Comparison of ENCODE assay signal across 8 cellular contexts in the genomic region with DNA sequence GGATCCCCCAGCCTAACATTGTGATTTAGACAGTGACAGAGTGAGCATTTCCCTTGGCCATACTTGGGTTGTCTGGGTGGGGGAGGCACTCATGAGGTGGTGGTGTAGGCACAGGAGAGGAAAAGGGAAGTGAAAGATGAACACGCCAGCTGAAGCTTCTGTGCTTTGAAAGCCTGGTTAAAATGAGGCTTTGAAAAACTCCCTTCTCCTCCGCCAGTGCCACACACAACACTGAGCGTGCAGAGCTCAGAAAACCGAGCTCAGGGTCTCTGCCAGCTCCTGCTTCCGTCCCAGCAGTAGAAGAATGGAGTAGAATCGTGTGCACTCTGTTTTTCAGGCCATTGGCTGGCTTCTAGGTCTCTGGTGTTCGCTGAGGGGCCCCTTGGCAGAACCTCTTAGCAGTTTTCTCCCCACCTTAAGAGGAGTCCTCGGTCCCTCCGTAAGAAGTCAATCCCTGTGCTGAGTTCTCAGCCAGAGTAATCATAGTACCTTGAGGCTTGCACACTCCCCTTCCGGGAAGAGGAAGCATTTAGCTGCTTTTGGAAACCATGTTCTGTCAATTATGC. TPM values are rescaled to one million over a fixed set of nuclear protein-coding genes. Genes with fewer than 3 reads are reported as not detected.
DNase-seq lines count a peak whose midpoint lies in the region; FAIRE-seq and TF ChIP-seq lines count a peak whose summit lies in the region.

No MANE protein-coding gene starts in this region.

- peak; percentile 95 for FAIRE-seq in GM18507 (lab: Jason Lieb, UNC)

- H2BK120ac ChIP-seq in H9 (ENCODE audit: low read depth, low read length, poor library complexity, severe bottlenecking), result no peak overlapping the region

- no peak overlapping the region for H4K91ac ChIP-seq in H9 (ENCODE audit: insufficient read length, low read depth, low read length)

- intact Hi-C loops in ovary (cut with DNase I), result no loop called here

- H3K27ac ChIP-seq in H9 (ENCODE audit: insufficient read length, low read depth, low read length), result no peak overlapping the region
- H3K27ac ChIP-seq in ovary, result no peak overlapping the region

- H3K27me3 Mint-ChIP-seq in H9 (ENCODE audit: low read depth) (no peaks in the 10 kb centered on the region), nephron (ENCODE audit: low read depth) (no peaks in the 10 kb centered on the region)

- no peak overlapping the region for H3K23ac ChIP-seq in H9 (ENCODE audit: insufficient read length, low read depth, low read length)

- no peak overlapping the region for H2AFZ ChIP-seq in H9 (ENCODE audit: low read length)

- no peak overlapping the region for H3K14ac ChIP-seq in H9 (ENCODE audit: insufficient read depth, low read length)

- no peaks in the 10 kb centered on the region for H4K20me1 ChIP-seq in H9 (ENCODE audit: control insufficient read depth, insufficient read depth, insufficient read length)

- H3K4me3 ChIP-seq in ovary, result no peak overlapping the region

- H4K8ac ChIP-seq in H9 (replicated peaks; ENCODE audit: insufficient read length, low read depth, low read length), result no peak overlapping the region

- no peak overlapping the region for H3T11ph ChIP-seq in H9 (ENCODE audit: low read length)

- no peaks in the 10 kb centered on the region for H3K9me3 Mint-ChIP-seq in H9
- H3K9me3 Mint-ChIP-seq in nephron, result no peaks in the 10 kb centered on the region

- no peak overlapping the region for H2BK5ac ChIP-seq in H9 (ENCODE audit: insufficient read length, low read length)

- H3K4me1 Mint-ChIP-seq in H9, result no peaks in the 10 kb centered on the region
- peaks cover 35% of the 10 kb centered on the region for H3K4me1 Mint-ChIP-seq in nephron

- no peak overlapping the region for H2BK15ac ChIP-seq in H9 (ENCODE audit: low read depth, low read length)

- no peaks in the 10 kb centered on the region for H3K36me3 ChIP-seq in ovary

- H4K5ac ChIP-seq in H9 (ENCODE audit: insufficient read length, low read depth, low read length), result no peak overlapping the region

- no peak overlapping the region for H3K18ac ChIP-seq in H9 (ENCODE audit: insufficient read length, low read depth, low read length)

- H3K79me2 ChIP-seq in H9 (ENCODE audit: insufficient read depth, low read length), result no peaks in the 10 kb centered on the region

- no peak overlapping the region for H3K9ac ChIP-seq in H9 (ENCODE audit: extremely low read depth, insufficient read length, low read length)

- TF ChIP-seq CTCF in H9 (conservative IDR thresholded peaks at IDR 0.05) (no peak), nephron (IDR thresholded peaks at IDR 0.05; ENCODE audit: unreplicated experiment in 3 of 3) (no peak), ovary (IDR thresholded peaks at IDR 0.05) (no peak)

- peak; percentile 68 for DNase-seq in GM18507 (ENCODE audit: extremely low spot score, insufficient read length, low read depth)
- no peak for DNase-seq in H9
- DNase-seq in NOMO-1 treated with DMSO at 0.1 percent for 48 hours (lab: John Stamatoyannopoulos, UW; ENCODE audit: unreplicated experiment), result peak; percentile 89
- peak in 42 of 56 donors; percentile 8 to 72 (median 42) for DNase-seq in amygdala (lab: John Stamatoyannopoulos, UW)
- DNase-seq in ovary, result no peak
- DNase-seq in mesenteric fat pad (ENCODE audit: low spot score), result no peak
- no peak for DNase-seq in iPS-NIHi11 (ENCODE audit: low spot score)

- no peak overlapping the region for H3K4me2 ChIP-seq in H9 (ENCODE audit: insufficient read depth, insufficient read length, low read length)

- H3K56ac ChIP-seq in H9 (ENCODE audit: insufficient read length, low read depth, low read length), result no peak overlapping the region

- H3K27ac Mint-ChIP-seq in H9 (peak overlapping the region in 2 of 3 experiments; percentile 47 to 81; a peak in 4 of 7 replicates), nephron (peak overlapping the region; percentile 51 to 74 (median 72))

- no peak overlapping the region for H3K4me3 Mint-ChIP-seq in H9
- no peak overlapping the region for H3K4me3 Mint-ChIP-seq in nephron

- H3K4ac ChIP-seq in H9 (ENCODE audit: low read depth, low read length), result no peak overlapping the region

- H3K4me1 ChIP-seq in H9 (ENCODE audit: insufficient read depth, low read length) (no peaks in the 10 kb centered on the region), ovary (ENCODE audit: insufficient read depth) (peaks cover 2% of the 10 kb centered on the region)

- no peak overlapping the region for H2BK12ac ChIP-seq in H9 (ENCODE audit: insufficient read length, low read depth, low read length)

- H2AK5ac ChIP-seq in H9 (ENCODE audit: insufficient read length, low read length), result no peak overlapping the region

- no peaks in the 10 kb centered on the region for H3K79me1 ChIP-seq in H9 (ENCODE audit: insufficient read depth, low read depth, low read length, poor library complexity, severe bottlenecking)

- no peak for TF ChIP-seq EP300 in ovary (IDR thresholded peaks at IDR 0.05)

- H3K23me2 ChIP-seq in H9 (ENCODE audit: insufficient read length, low read depth, low read length, poor library complexity, severe bottlenecking), result no peaks in the 10 kb centered on the region

- WGBS in H9 (ENCODE audit: extremely low coverage, insufficient read length, low lambda C conversion rate), result no CpG with 5 or more reads among the region's 10 CpGs
- WGBS in ovary, 3 donors, result 67 to 77% (median 75%) methylated on average over 10 of the region's 10 CpGs

- TF ChIP-seq POLR2A in ovary (IDR thresholded peaks at IDR 0.05), result no peak

- H3K27me3 ChIP-seq in H9 (ENCODE audit: insufficient read depth, low read length) (no peaks in the 10 kb centered on the region), ovary (no peaks in the 10 kb centered on the region)

- H3K36me3 Mint-ChIP-seq in H9 (ENCODE audit: insufficient read depth in 1 of 3, low read depth in 3 of 3) (peaks cover 5 to 12% (median 9%) of the 10 kb centered on the region in 3 experiments; a peak in 6 of 7 replicates), nephron (ENCODE audit: low read depth) (peaks cover 15% of the 10 kb centered on the region)

- no peaks in the 10 kb centered on the region for H3K9me3 ChIP-seq in H9 (ENCODE audit: control insufficient read depth, low read depth, low read length)
- H3K9me3 ChIP-seq in ovary, result no peaks in the 10 kb centered on the region

- H2BK20ac ChIP-seq in H9 (ENCODE audit: low read depth, low read length, poor library complexity, severe bottlenecking), result no peak overlapping the region

RNA-seq across cellular contexts. Expression of a gene that starts 12.9 kb away (rescaled TPM):
- total RNA-seq in H9 (2021), result 45.9 and 50.4 TPM in 2 replicates
- total RNA-seq in ovary, result 10 to 100 TPM; 26.5 to 81.8 (median 55.1) TPM
- 10 to 100 TPM; 22.1 to 45.0 TPM for polyA plus RNA-seq in ovary
- total RNA-seq in mesenteric fat pad, result 94.6 TPM

RNA-seq across cellular contexts. Expression of a gene that starts 39.0 kb away (rescaled TPM):
- 0.94 and 1.5 TPM in 2 replicates for total RNA-seq in H9 (2021)
- 1 to 10 TPM; 1.1 to 2.5 (median 2.0) TPM for total RNA-seq in ovary
- 1 to 10 TPM; 1.0 to 1.3 TPM for polyA plus RNA-seq in ovary
- 2.2 TPM for total RNA-seq in mesenteric fat pad

RNA-seq across cellular contexts. Expression of a gene that starts 45.3 kb away (rescaled TPM):
- total RNA-seq in H9 (2021) (1.0 and 1.4 TPM in 2 replicates), ovary (not detected), mesenteric fat pad (not detected)
- not detected for polyA plus RNA-seq in ovary

Comparison
In these comparisons a context has a peak if more than half of its experiments do, and no peak if none do; other contexts are left out.
1. DNase-seq: peak in GM18507 (single experiment), NOMO-1 treated with DMSO at 0.1 percent for 48 hours (single experiment) and amygdala (42 of 56); none in H9 (single experiment), ovary (0 of 5), mesenteric fat pad (single experiment) and iPS-NIHi11 (single experiment).